24 cellular contexts compared by ENCODE assay signal in genomic region chr15:80107204-80107603, GRCh38.
"Had no signal": no experiment of that assay in that cellular context is flagged by ENCODE, and none has a peak within 500 bp of the region (broad histone marks: within the 10 kb centered on the region; RNA-seq: fewer than 3 reads in every experiment).

No MANE protein-coding gene starts in this region.

- H3K27ac Mint-ChIP-seq: mesothelial cell of epicardium had no signal

- H3K27ac ChIP-seq: coronary artery, dorsolateral prefrontal cortex, gastrocnemius medialis, heart right ventricle, left lung, lower lobe of right lung had no signal

- H3K36me3 ChIP-seq: gastrocnemius medialis, lower lobe of right lung had no signal

- DNase-seq: dermis blood vessel endothelial cell; dorsolateral prefrontal cortex; effector CD4-positive, alpha-beta T cell; effector memory CD4-positive, alpha-beta T cell; esophagus squamous epithelium; foreskin fibroblast; foreskin melanocyte; gastrocnemius medialis; glutamatergic neuron; head of caudate nucleus; hippocampal formation; left cardiac atrium; left lung; left ventricle myocardium superior; lower lobe of right lung; mesenchymal stem cell; mucosa of descending colon had no signal

- FAIRE-seq: colon, endothelial cell of umbilical vein, islet of Langerhans, keratinocyte had no signal

- H3K4me3 Mint-ChIP-seq: mesothelial cell of epicardium had no signal

- H3K9me3 ChIP-seq: esophagus squamous epithelium, gastrocnemius medialis, heart right ventricle, left lung, lower lobe of right lung, mucosa of descending colon had no signal

- ATAC-seq: gastrocnemius medialis, left lung, lower lobe of right lung, mucosa of descending colon had no signal

- H3K4me3 ChIP-seq: coronary artery, dorsolateral prefrontal cortex, esophagus squamous epithelium, gastrocnemius medialis, heart right ventricle, left lung, lower lobe of right lung, mucosa of descending colon had no signal

- H3K27me3 ChIP-seq: dorsolateral prefrontal cortex, esophagus squamous epithelium, gastrocnemius medialis, heart right ventricle, left lung had no signal

- H3K9me3 Mint-ChIP-seq: mesothelial cell of epicardium had no signal
